14 cellular contexts compared by ENCODE assay signal in the genomic region with DNA sequence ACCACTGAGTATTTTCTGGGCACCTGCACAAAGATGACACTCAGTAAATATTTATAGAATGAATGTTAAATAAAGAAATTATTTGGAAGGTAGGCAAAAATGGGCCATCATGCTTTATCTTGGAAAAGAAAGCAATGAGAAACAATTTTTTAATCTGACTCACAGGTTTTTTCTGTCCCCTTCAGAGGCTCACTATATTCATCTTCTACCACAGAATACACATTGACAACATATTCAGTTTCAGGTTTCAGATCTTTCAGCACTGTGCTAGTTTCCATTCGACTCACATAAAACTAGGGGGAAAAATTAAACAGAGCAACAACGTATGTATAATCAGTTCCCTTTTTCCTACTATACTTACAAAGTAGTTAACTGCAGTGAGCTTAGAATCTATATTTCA. TPM values are rescaled to one million over a fixed set of nuclear protein-coding genes. Genes with fewer than 3 reads are reported as not detected.
DNase-seq lines count a peak whose midpoint lies in the region; ATAC-seq, FAIRE-seq and TF ChIP-seq lines count a peak whose summit lies in the region.
"Had no signal": no experiment of that assay in that cellular context is flagged by ENCODE, and none has a peak within 500 bp of the region (broad histone marks: within the 10 kb centered on the region; RNA-seq: fewer than 3 reads in every experiment).

No MANE protein-coding gene starts in this region.

- H3K27ac ChIP-seq in GM12878 (ENCODE audit: control insufficient read depth, insufficient read depth) = no peak overlapping the region
- H3K27ac ChIP-seq: coronary artery had no signal

- TF ChIP-seq POLR2A in GM12878 (IDR thresholded peaks at IDR 0.05; ENCODE audit: low read depth, low read length) = no peak

- TF ChIP-seq CTCF in GM12878 (IDR thresholded peaks at IDR 0.05 in 2 of 3, conservative IDR thresholded peaks at IDR 0.05 in 1 of 3; ENCODE audit: control insufficient read depth in 2 of 3, extremely low read depth in 1 of 3, insufficient read depth in 1 of 3, low read depth in 3 of 3, low read length in 3 of 3) = no peak

- TF ChIP-seq EP300 in GM12878 (IDR thresholded peaks at IDR 0.05; ENCODE audit: borderline replicate concordance in 1 of 2, control insufficient read depth in 1 of 2, low read depth in 2 of 2, low read length in 2 of 2) = no peak

- H3K9me3 ChIP-seq in GM12878 (replicated peaks; ENCODE audit: control insufficient read depth, insufficient read depth, low read length) = no peaks in the 10 kb centered on the region; the same call in 2 of the 3 replicates
- H3K9me3 ChIP-seq: SK-N-SH, uterus had no signal

- POLR2A ChIA-PET in GM12878 (lab: Charles Lee) = no interaction called here

- no peaks in the 10 kb centered on the region for H3K36me3 ChIP-seq in GM12878 (ENCODE audit: control insufficient read depth in 2 of 2, insufficient read depth in 2 of 2, low read length in 1 of 2)
- H3K36me3 ChIP-seq: uterus had no signal

- no peaks in the 10 kb centered on the region for H3K79me2 ChIP-seq in GM12878 (ENCODE audit: control insufficient read depth, insufficient read depth, low read length)

- CTCF ChIA-PET in GM12878 (lab: Yijun Ruan, JAX) = interaction anchor here (1.2 kb wide), 1 partner anchor 13 kb away, joined by 3 read pairs; no protein-coding TSS in a partner anchor

- no TSS peak for BruUV-seq in GM12878 (replicated peaks; lab: Mats Ljungman, UMichigan)

- in situ Hi-C loops in GM12878 (cut with MboI) = no loop called here

- TF ChIP-seq RAD21 in GM12878 (IDR thresholded peaks at IDR 0.05; ENCODE audit: insufficient read depth, low read depth, low read length) = no peak

- H3K4me1 ChIP-seq in GM12878 (ENCODE audit: control insufficient read depth, insufficient read depth, low read length) = no peaks in the 10 kb centered on the region; the same call in 1 of the 2 replicates
- H3K4me1 ChIP-seq: uterus had no signal

- ATAC-seq in GM18508 (IDR thresholded peaks at IDR 0.05; ENCODE audit: insufficient read depth, unreplicated experiment) (peak; percentile 95), GM21381 (IDR thresholded peaks at IDR 0.05; ENCODE audit: unreplicated experiment) (peak; percentile 97), HG03045 (IDR thresholded peaks at IDR 0.05; ENCODE audit: unreplicated experiment) (peak; percentile 65), GM12878 (peak; percentile 92), esophagus mucosa (no peak)

- H3K4me3 ChIP-seq in GM12878 = no peak overlapping the region
- H3K4me3 ChIP-seq: coronary artery, uterus had no signal

- peak; percentile 7 for DNase-seq in GM12878 (ENCODE audit: low read depth, low spot score)
- no peak for DNase-seq in AG08396 (ENCODE audit: low spot score)
- DNase-seq in DMS 273 (lab: John Stamatoyannopoulos, UW; ENCODE audit: unreplicated experiment) = no peak
- no peak for DNase-seq in HUDEP-2 (lab: John Stamatoyannopoulos, UW; ENCODE audit: unreplicated experiment in 76 of 76)
- DNase-seq: activated CD8-positive, alpha-beta memory T cell treated with anti-CD3 and anti-CD28 coated beads, Interleukin-2, amount 50 U/mL, for 48 hours; EL; SK-N-SH; uterus had no signal

- SMC1A ChIA-PET in GM12878 (lab: Charles Lee; ENCODE audit: uncharacterized antibody, unreplicated experiment) = interaction anchor here (1.9 kb wide), 1 partner anchor 8 kb away, joined by 5 read pairs; no protein-coding TSS in a partner anchor

- FAIRE-seq in GM12878 (lab: Jason Lieb, UNC) = peak; percentile 27

- intact Hi-C loops in GM12878 (cut with micrococcal nuclease; ENCODE audit: unreplicated experiment) = no loop called here

- no peak overlapping the region for H3K9ac ChIP-seq in GM12878 (ENCODE audit: control insufficient read depth, insufficient read depth, low read length)
- H3K9ac ChIP-seq: SK-N-SH had no signal

- WGBS in GM12878 (ENCODE audit: insufficient coverage, insufficient replicate concordance, low lambda C conversion rate, missing lambda C conversion rate) = 0% methylated on average over 2 of the region's 2 CpGs

- H2AFZ ChIP-seq in GM12878 (ENCODE audit: control insufficient read depth, low read depth, low read length) = no peak overlapping the region

- no peak overlapping the region for H3K4me2 ChIP-seq in GM12878 (ENCODE audit: control insufficient read depth, insufficient read depth)
- H3K4me2 ChIP-seq: SK-N-SH had no signal

- RAD21 ChIA-PET in GM12878 (lab: Charles Lee; ENCODE audit: unreplicated experiment) = no interaction called here

- H4K20me1 ChIP-seq in GM12878 (ENCODE audit: control insufficient read depth, insufficient read depth) = no peaks in the 10 kb centered on the region

- H3K27me3 ChIP-seq in GM12878 (replicated peaks in 1 of 2; ENCODE audit: control insufficient read depth in 2 of 2, insufficient read depth in 2 of 2, low read length in 1 of 2) = no peaks in the 10 kb centered on the region
- H3K27me3 ChIP-seq: uterus had no signal

TF ChIP-seq in GM12878, 131 proteins besides CTCF, POLR2A, EP300 and RAD21:
- peak; percentile 27; the same call in 1 of the 2 replicates for TF ChIP-seq ZNF217 (IDR thresholded peaks at IDR 0.05)
- TF ChIP-seq SIN3A (IDR thresholded peaks at IDR 0.05; ENCODE audit: low read depth, low read length) = no peak
- peak in 1 of 2 experiments; percentile 32; a peak in 2 of 4 replicates for TF ChIP-seq IKZF2 (IDR thresholded peaks at IDR 0.05)
- 0 out of 2 replicates have a peak, but pooled peaks have one; percentile 18 for TF ChIP-seq MTA2 (IDR thresholded peaks at IDR 0.05; ENCODE audit: low read depth)
- no peak for TF ChIP-seq FOS (IDR thresholded peaks at IDR 0.05; ENCODE audit: borderline replicate concordance, extremely low read depth, insufficient read length)
- peak; percentile 40; the same call in 1 of the 2 replicates for TF ChIP-seq SPI1 (IDR thresholded peaks at IDR 0.05; ENCODE audit: borderline replicate concordance, insufficient read depth, low read depth, low read length)
- no peak for TF ChIP-seq SREBF2 (IDR thresholded peaks at IDR 0.05; ENCODE audit: low read length)
- TF ChIP-seq JUNB (IDR thresholded peaks at IDR 0.05) = 0 out of 2 replicates have a peak, but pooled peaks have one; percentile 30
- no peak for TF ChIP-seq PML (IDR thresholded peaks at IDR 0.05; ENCODE audit: low read length)
- no peak for TF ChIP-seq SMAD1 (IDR thresholded peaks at IDR 0.05; ENCODE audit: low read depth, partially characterized antibody)
- no peak for TF ChIP-seq STAT1 (conservative IDR thresholded peaks at IDR 0.05)
- TF ChIP-seq ASH2L (IDR thresholded peaks at IDR 0.05; ENCODE audit: borderline replicate concordance, low read depth) = no peak
- no peak for TF ChIP-seq SMAD5 (IDR thresholded peaks at IDR 0.05; ENCODE audit: low read depth)
- TF ChIP-seq IKZF1 (conservative IDR thresholded peaks at IDR 0.05) = no peak
- TF ChIP-seq CBX5 (IDR thresholded peaks at IDR 0.05; ENCODE audit: low read depth) = 0 out of 2 replicates have a peak, but pooled peaks have one; percentile 22
- no peak for TF ChIP-seq GABPA (IDR thresholded peaks at IDR 0.05; ENCODE audit: low read depth)

RNA-seq across cellular contexts. Expression of a gene that starts 58.3 kb away (rescaled TPM):
- total RNA-seq in GM12878 (2013; cell fraction: nucleolus; rRNA removed) = 0.29 TPM in 1 of 2 replicates, not detected in the other
- total RNA-seq in GM12878 (2014; rRNA removed) (under 0.01 TPM in 1 of 2 replicates, not detected in the other), GM12878 (2014; rRNA removed; fragmentation: Illumina TruSeq; extraction: Trizol) (not detected in 2 replicates), GM12878 (2021) (0.29 and 0.69 TPM in 2 replicates), esophagus mucosa (9.4 TPM)
- polyA plus RNA-seq in GM12878 (2011; ENCODE audit: low read depth) = not detected
- polyA plus RNA-seq in GM12878 (2011; rRNA removed) (0.03 TPM in 1 of 2 replicates, not detected in the other), GM12878 (2014; fragmentation: Illumina TruSeq; extraction: Trizol) (under 0.01 TPM in 1 of 2 replicates, not detected in the other), GM12878 (2014; fragmentation: Nextera tagmentation; extraction: Ambion mirVana) (not detected), GM12878 (2014; rRNA removed) (not detected in 2 replicates), GM12878 (2016; fragmentation: Nextera tagmentation; extraction: Ambion mirVana) (under 1 TPM; 0.04 to 0.17 TPM)
- 0.02 TPM in 1 of 2 replicates, not detected in the other for polyA plus RNA-seq in GM12878 (2011; cell fraction: cytosol; rRNA removed)
- polyA plus RNA-seq in GM12878 (2011; cell fraction: nucleus; rRNA removed) = not detected in 2 replicates
- polyA plus RNA-seq in GM12878 (2012) = not detected in 2 replicates
- not detected in 2 replicates for polyA minus RNA-seq in GM12878 (2011; rRNA and poly(A)+ RNA removed)
- 3.3 and 3.6 TPM in 2 replicates for polyA minus RNA-seq in GM12878 (2011; cell fraction: cytosol; rRNA and poly(A)+ RNA removed)
- polyA minus RNA-seq in GM12878 (2011; cell fraction: nucleus; rRNA and poly(A)+ RNA removed) = 0.12 and 0.86 TPM in 2 replicates
- total RNA-seq: natural killer cell treated with Interleukin-12 subunit alpha and Interleukin-12 subunit beta and Interleukin-15 and Interleukin-18, amount 100 ng/mL, for 72 hours had no signal
